18 cellular contexts compared by ENCODE assay signal in genomic region chr1:116726872-116727271, GRCh38. TPM values are rescaled to one million over a fixed set of nuclear protein-coding genes. Genes with fewer than 3 reads are reported as not detected.
"Had no signal": no experiment of that assay in that cellular context is flagged by ENCODE, and none has a peak within 500 bp of the region (broad histone marks: within the 10 kb centered on the region; RNA-seq: fewer than 3 reads in every experiment).

No MANE protein-coding gene starts in this region.

- ATAC-seq: natural killer cell, WTC11 had no signal

- DNase-seq: activated CD4-positive, alpha-beta T cell treated with anti-CD3 and anti-CD28 coated beads for 48 hours; activated effector memory CD4-positive, alpha-beta T cell treated with anti-CD3 and anti-CD28 coated beads, Interleukin-2, amount 50 U/mL, for 16 hours; aorta; foreskin melanocyte; mesendoderm; natural killer cell; stimulated activated CD4-positive, alpha-beta T cell treated with anti-CD3 and anti-CD28 coated beads, Interleukin-4, amount 100 ng/mL, for 4 hours; stimulated activated CD8-positive, alpha-beta memory T cell treated with anti-CD3 and anti-CD28 coated beads, Interleukin-4, amount 100 ng/mL, for 48 hours; T-helper 2 cell; thyroid gland had no signal

- H3K27ac ChIP-seq: epithelial cell of prostate, neutrophil, right atrium auricular region, thyroid gland had no signal

- H3K27me3 Mint-ChIP-seq: progenitor cell of endocrine pancreas had no signal

- H3K36me3 ChIP-seq: neutrophil, right atrium auricular region, thyroid gland had no signal

- H3K36me3 Mint-ChIP-seq: natural killer cell, WTC11 had no signal

- H3K4me1 ChIP-seq: right atrium auricular region, thyroid gland had no signal

- H3K27me3 ChIP-seq: neutrophil, right atrium auricular region, thyroid gland had no signal

- H3K9me3 Mint-ChIP-seq: natural killer cell had no signal

- H3K27ac Mint-ChIP-seq: natural killer cell, progenitor cell of endocrine pancreas, WTC11 had no signal

- H3K4me3 Mint-ChIP-seq: natural killer cell, WTC11 had no signal

- H3K9me3 ChIP-seq: neutrophil, right atrium auricular region, thyroid gland had no signal

- H3K4me3 ChIP-seq: right atrium auricular region, skin epidermis, thyroid gland had no signal

RNA-seq across cellular contexts. Expression of gene CD2, which starts 27.4 kb away (rescaled TPM):
- total RNA-seq: fibroblast of lung, kidney epithelial cell, progenitor cell of endocrine pancreas had no signal
